8 cellular contexts compared by ENCODE assay signal in genomic region chr6:33694401-33694931, GRCh38. TPM values are rescaled to one million over a fixed set of nuclear protein-coding genes. Genes with fewer than 3 reads are reported as not detected.
DNase-seq lines count a peak whose midpoint lies in the region; ATAC-seq and TF ChIP-seq lines count a peak whose summit lies in the region.

No MANE protein-coding gene starts in this region.

- H3K4me1 ChIP-seq in tibial nerve = peaks cover 0 to 90% (median 55%) of the 10 kb centered on the region in 4 donors

- H3K36me3 ChIP-seq in H7 (replicated peaks; ENCODE audit: control insufficient read depth, insufficient read depth, low read length) (peaks cover 32% of the 10 kb centered on the region), tibial nerve (peaks cover 0 to 88% (median 12%) of the 10 kb centered on the region in 3 donors)

- H3K4me3 ChIP-seq in H7 (ENCODE audit: insufficient read depth, low read depth, low read length) = no peak overlapping the region
- no peak overlapping the region for H3K4me3 ChIP-seq in cardiac fibroblast (replicated peaks in 1 of 2; ENCODE audit: low read depth in 2 of 2, low read length in 2 of 2)
- no peak overlapping the region for H3K4me3 ChIP-seq in tibial nerve

- H3K27me3 ChIP-seq in H7 (ENCODE audit: control insufficient read depth, insufficient read depth, low read length) (no peaks in the 10 kb centered on the region), tibial nerve (no peaks in the 10 kb centered on the region)

- no peaks in the 10 kb centered on the region for H3K9me3 ChIP-seq in tibial nerve

- no peaks in the 10 kb centered on the region for H3K9me3 Mint-ChIP-seq in naive thymus-derived CD8-positive, alpha-beta T cell

- no peaks in the 10 kb centered on the region for H3K27me3 Mint-ChIP-seq in naive thymus-derived CD8-positive, alpha-beta T cell

- H3K27ac ChIP-seq in tibial nerve = peak overlapping the region in 3 of 4 donors; percentile 68 to 83 (median 73)

- peak overlapping the region; percentile 45 to 81 (median 74) for H3K4me3 Mint-ChIP-seq in naive thymus-derived CD8-positive, alpha-beta T cell

- no peak for TF ChIP-seq POLR2A in tibial nerve (IDR thresholded peaks at IDR 0.05)

- WGBS in tibial nerve, 2 donors = 49 to 50% methylated on average over 19 of the region's 19 CpGs

- peaks cover 25 to 71% (median 70%) of the 10 kb centered on the region in 4 donors for H3K4me1 Mint-ChIP-seq in naive thymus-derived CD8-positive, alpha-beta T cell

- DNase-seq in H7 (peak; percentile 48), cardiac fibroblast (ENCODE audit: low read depth in 2 of 2) (peak; percentile 52 to 74), tibial nerve (ENCODE audit: low spot score in 2 of 2) (no peak), KBM-7 (no peak), NCI-H526 (lab: John Stamatoyannopoulos, UW) (no peak)
- DNase-seq in activated CD4-positive, CD25-positive, alpha-beta regulatory T cell treated with anti-CD3 and anti-CD28 coated beads, Interleukin-2, amount 50 U/mL, for 16 hours (ENCODE audit: low read depth, low spot score) = peak; percentile 31
- DNase-seq in naive thymus-derived CD8-positive, alpha-beta T cell = peak in 9 of 10 donors; percentile 32 to 78 (median 53)

- peak overlapping the region; percentile 95 to 99 (median 97) for H3K27ac Mint-ChIP-seq in naive thymus-derived CD8-positive, alpha-beta T cell

- no peak for TF ChIP-seq CTCF in cardiac fibroblast (IDR thresholded peaks at IDR 0.05; ENCODE audit: low read depth, low read length)
- TF ChIP-seq CTCF in tibial nerve (IDR thresholded peaks at IDR 0.05) = no peak

- in situ Hi-C loops in KBM-7 (cut with MboI; ENCODE audit: low pct_unique_long_range_greater_than_20kb, low sequenced_read_pairs) = no loop called here

- peak; percentile 54 to 77 for ATAC-seq in naive thymus-derived CD8-positive, alpha-beta T cell
- no peak for ATAC-seq in HG03354 (IDR thresholded peaks at IDR 0.05; ENCODE audit: poor library complexity, severe bottlenecking, unreplicated experiment)

- POLR2A ChIA-PET in naive thymus-derived CD8-positive, alpha-beta T cell (lab: Charles Lee) = interaction anchor here (0.9 to 3.6 kb wide), 12 partner anchors 15 to 161 kb away, joined by 3 to 25 read pairs (median 6); partner anchors contain the start of genes BAK1, ITPR3 and UQCC2

- H3K36me3 Mint-ChIP-seq in naive thymus-derived CD8-positive, alpha-beta T cell = peaks cover 0 to 19% (median 9%) of the 10 kb centered on the region in 3 donors

- TF ChIP-seq EP300 in tibial nerve (IDR thresholded peaks at IDR 0.05) = no peak

RNA-seq across cellular contexts. Expression of gene UQCC2, which starts 17.0 kb away (rescaled TPM):
- 67.1 and 93.6 TPM in 2 replicates for total RNA-seq in H7 (2014; rRNA removed; shearing (Covaris generic))
- total RNA-seq in naive thymus-derived CD8-positive, alpha-beta T cell = 10 to 100 TPM; 23.3 to 24.7 TPM
- polyA plus RNA-seq in naive thymus-derived CD8-positive, alpha-beta T cell = 10 to 100 TPM; 44.4 to 57.7 (median 56.2) TPM
- 10 to 100 TPM; 14.5 to 29.7 (median 23.4) TPM for total RNA-seq in tibial nerve

RNA-seq across cellular contexts. Expression of gene IP6K3, which starts 52.2 kb away (rescaled TPM):
- 0.07 TPM in 1 of 2 replicates, not detected in the other for total RNA-seq in H7 (2014; rRNA removed; shearing (Covaris generic))
- total RNA-seq in naive thymus-derived CD8-positive, alpha-beta T cell = not detected
- not detected for polyA plus RNA-seq in naive thymus-derived CD8-positive, alpha-beta T cell
- 1 to 10 TPM in 3 of 4 donors, under 1 TPM in 1; 0.39 to 3.0 (median 1.7) TPM for total RNA-seq in tibial nerve

Comparison
In these comparisons a context has a peak if more than half of its experiments do, and no peak if none do; other contexts are left out.
1. DNase-seq: peak in H7 (single experiment), activated CD4-positive, CD25-positive, alpha-beta regulatory T cell treated with anti-CD3 and anti-CD28 coated beads, Interleukin-2, amount 50 U/mL, for 16 hours (single experiment), cardiac fibroblast (2 of 2) and naive thymus-derived CD8-positive, alpha-beta T cell (9 of 10); none in tibial nerve (0 of 2), KBM-7 (single experiment) and NCI-H526 (0 of 2).